Comparison of ENCODE assay signal across 25 cellular contexts in genomic region chr11:425301-425700, GRCh38. TPM values are rescaled to one million over a fixed set of nuclear protein-coding genes. Genes with fewer than 3 reads are reported as not detected.
DNase-seq lines count a peak whose midpoint lies in the region; ATAC-seq and TF ChIP-seq lines count a peak whose summit lies in the region.
"Had no signal": no experiment of that assay in that cellular context is flagged by ENCODE, and none has a peak within 500 bp of the region (broad histone marks: within the 10 kb centered on the region; RNA-seq: fewer than 3 reads in every experiment).

No MANE protein-coding gene starts in this region.

- POLR2A ChIA-PET in activated CD4-positive, alpha-beta T cell treated with anti-CD3 and anti-CD28 coated beads, Interleukin-2, amount 10 ng/mL, durations not matched to agents 7 days and 5 days (lab: Charles Lee): no interaction called here
- POLR2A ChIA-PET in Panc1 (lab: Charles Lee): no interaction called here

- no peak for TF ChIP-seq POLR2A in transverse colon (IDR thresholded peaks at IDR 0.05)

- no peak overlapping the region for H3K9ac ChIP-seq in endodermal cell (ENCODE audit: extremely low read depth, low read length, poor library complexity, severe bottlenecking)
- H3K9ac ChIP-seq: BLaER1 had no signal

- peaks cover 17% of the 10 kb centered on the region for H3K36me3 Mint-ChIP-seq in activated CD4-positive, alpha-beta T cell treated with anti-CD3 and anti-CD28 coated beads, Interleukin-2, amount 10 ng/mL, durations not matched to agents 7 days and 5 days (ENCODE audit: low read depth)
- H3K36me3 Mint-ChIP-seq in endodermal cell (ENCODE audit: low read depth): peaks cover 4% of the 10 kb centered on the region
- H3K36me3 Mint-ChIP-seq: CD14-positive monocyte had no signal

- H3K36me3 ChIP-seq in Panc1 (ENCODE audit: control insufficient read depth, insufficient read depth, low read length) (no peaks in the 10 kb centered on the region), endodermal cell (ENCODE audit: control insufficient read depth, insufficient read depth, low read length) (no peaks in the 10 kb centered on the region), transverse colon (no peaks in the 10 kb centered on the region)
- H3K36me3 ChIP-seq: BE2C had no signal

- H3K27me3 ChIP-seq in Panc1 (ENCODE audit: control insufficient read depth, insufficient read depth, low read length): no peaks in the 10 kb centered on the region
- peaks cover 10% of the 10 kb centered on the region for H3K27me3 ChIP-seq in endodermal cell (ENCODE audit: control insufficient read depth, insufficient read depth, low read length, poor library complexity, severe bottlenecking)
- H3K27me3 ChIP-seq in transverse colon: peaks cover 9% of the 10 kb centered on the region
- H3K27me3 ChIP-seq: BLaER1 had no signal

- H3K9me3 ChIP-seq in Panc1 (ENCODE audit: control insufficient read depth, insufficient read depth, low read depth, low read length) (no peaks in the 10 kb centered on the region), endodermal cell (ENCODE audit: control insufficient read depth, low read length) (no peaks in the 10 kb centered on the region), transverse colon (no peaks in the 10 kb centered on the region)
- H3K9me3 ChIP-seq: BE2C, BLaER1 had no signal

- no peak for TF ChIP-seq EP300 in transverse colon (IDR thresholded peaks at IDR 0.05; ENCODE audit: low read depth)

- intact Hi-C loops in Panc1 (cut with micrococcal nuclease; ENCODE audit: unreplicated experiment): no loop called here
- intact Hi-C loops in transverse colon (cut with DNase I; ENCODE audit: low total_unique reads): no loop called here

- H3K4me1 ChIP-seq in Panc1 (ENCODE audit: control insufficient read depth, insufficient read depth, low read length): peaks cover 4% of the 10 kb centered on the region; the same call in 1 of the 2 replicates
- no peaks in the 10 kb centered on the region for H3K4me1 ChIP-seq in endodermal cell (ENCODE audit: control insufficient read depth, insufficient read depth, low read length)
- H3K4me1 ChIP-seq in transverse colon: no peaks in the 10 kb centered on the region
- H3K4me1 ChIP-seq: BE2C, BLaER1 had no signal

- ATAC-seq in Panc1: no peak

- no peaks in the 10 kb centered on the region for H3K27me3 Mint-ChIP-seq in activated CD4-positive, alpha-beta T cell treated with anti-CD3 and anti-CD28 coated beads, Interleukin-2, amount 10 ng/mL, durations not matched to agents 7 days and 5 days
- peaks cover 31% of the 10 kb centered on the region for H3K27me3 Mint-ChIP-seq in endodermal cell (ENCODE audit: insufficient read depth)
- H3K27me3 Mint-ChIP-seq: CD4-positive, alpha-beta memory T cell; CD4-positive, CD25-positive, alpha-beta regulatory T cell; CD8-positive, alpha-beta memory T cell had no signal

- in situ Hi-C loops in Panc1 (cut with HindIII; ENCODE audit: low pct_unique_long_range_greater_than_20kb, low sequenced_read_pairs): no loop called here
- in situ Hi-C loops in transverse colon (cut with MboI; ENCODE audit: low pct_ligation_motif_present in 1 of 4, low pct_unique_long_range_greater_than_20kb in 1 of 4, low sequenced_read_pairs in 3 of 4): no loop called here

- no peak overlapping the region for H3K27ac ChIP-seq in Panc1 (ENCODE audit: low read length)
- H3K27ac ChIP-seq in endodermal cell (ENCODE audit: low read depth, low read length): no peak overlapping the region
- no peak overlapping the region for H3K27ac ChIP-seq in transverse colon
- H3K27ac ChIP-seq: BLaER1 had no signal

- no peak overlapping the region for H3K4me3 Mint-ChIP-seq in activated CD4-positive, alpha-beta T cell treated with anti-CD3 and anti-CD28 coated beads, Interleukin-2, amount 10 ng/mL, durations not matched to agents 7 days and 5 days
- no peak overlapping the region for H3K4me3 Mint-ChIP-seq in endodermal cell
- H3K4me3 Mint-ChIP-seq: CD4-positive, alpha-beta memory T cell; CD8-positive, alpha-beta memory T cell had no signal

- H3K27ac Mint-ChIP-seq in activated CD4-positive, alpha-beta T cell treated with anti-CD3 and anti-CD28 coated beads, Interleukin-2, amount 10 ng/mL, durations not matched to agents 7 days and 5 days: peak overlapping the region; percentile 12
- H3K27ac Mint-ChIP-seq in endodermal cell: no peak overlapping the region
- H3K27ac Mint-ChIP-seq: CD14-positive monocyte had no signal

- DNase-seq in activated CD4-positive, alpha-beta T cell treated with anti-CD3 and anti-CD28 coated beads, Interleukin-2, amount 10 ng/mL, durations not matched to agents 7 days and 5 days: no peak
- no peak for DNase-seq in activated CD4-positive, alpha-beta T cell treated with anti-CD3 and anti-CD28 coated beads for 48 hours
- DNase-seq in Panc1 (ENCODE audit: low read depth, low spot score): no peak
- peak; percentile 2 for DNase-seq in endodermal cell
- no peak for DNase-seq in NCI-H2081 treated with DMSO at 0.1 percent for 48 hours (lab: John Stamatoyannopoulos, UW)
- no peak for DNase-seq in activated naive CD4-positive, alpha-beta T cell treated with anti-CD3 and anti-CD28 coated beads, Interleukin-2, amount 50 U/mL, for 16 hours
- no peak for DNase-seq in transverse colon
- DNase-seq: 8988T; ACHN; BE2C; C1 segment of cervical spinal cord; CD4-positive, CD25-positive, alpha-beta regulatory T cell; COR-L47; DMS 273 treated with DMSO at 0.1 percent for 48 hours; DMS153; DMS53; DMS79; DND-41; EL; GF-D8 had no signal

- TF ChIP-seq CTCF in Panc1 (IDR thresholded peaks at IDR 0.05) (no peak), endodermal cell (conservative IDR thresholded peaks at IDR 0.05) (no peak), transverse colon (IDR thresholded peaks at IDR 0.05) (no peak)

- no peaks in the 10 kb centered on the region for H3K9me3 Mint-ChIP-seq in activated CD4-positive, alpha-beta T cell treated with anti-CD3 and anti-CD28 coated beads, Interleukin-2, amount 10 ng/mL, durations not matched to agents 7 days and 5 days
- H3K9me3 Mint-ChIP-seq in endodermal cell: peaks cover 6% of the 10 kb centered on the region
- H3K9me3 Mint-ChIP-seq: CD4-positive, alpha-beta memory T cell; CD8-positive, alpha-beta memory T cell had no signal

- CTCF ChIA-PET in activated CD4-positive, alpha-beta T cell treated with anti-CD3 and anti-CD28 coated beads, Interleukin-2, amount 10 ng/mL, durations not matched to agents 7 days and 5 days (lab: Charles Lee): no interaction called here
- CTCF ChIA-PET in Panc1 (lab: Charles Lee): no interaction called here

- H3K4me3 ChIP-seq in Panc1 (ENCODE audit: low read depth in 2 of 2, low read length in 2 of 2): no peak overlapping the region
- H3K4me3 ChIP-seq in endodermal cell (ENCODE audit: low read length): no peak overlapping the region
- no peak overlapping the region for H3K4me3 ChIP-seq in transverse colon
- H3K4me3 ChIP-seq: BLaER1 had no signal

- 91 to 100% methylated on average over 1 to 4 of the region's 4 CpGs for WGBS in endodermal cell (ENCODE audit: insufficient coverage in 1 of 2, insufficient read length in 1 of 2), 2 experiments
- 59 to 86% methylated on average over 4 of the region's 4 CpGs for WGBS in transverse colon (ENCODE audit: low coverage in 1 of 2), 2 donors

- no peaks in the 10 kb centered on the region for H3K4me1 Mint-ChIP-seq in activated CD4-positive, alpha-beta T cell treated with anti-CD3 and anti-CD28 coated beads, Interleukin-2, amount 10 ng/mL, durations not matched to agents 7 days and 5 days
- peaks cover 8% of the 10 kb centered on the region for H3K4me1 Mint-ChIP-seq in endodermal cell
- H3K4me1 Mint-ChIP-seq: CD14-positive monocyte had no signal

- BruUV-seq in Panc1 (replicated peaks; lab: Mats Ljungman, UMichigan): TSS peak; percentile 64

RNA-seq across cellular contexts. Expression of gene SIGIRR, which starts 10.5 kb away (rescaled TPM):
- total RNA-seq in activated CD4-positive, alpha-beta T cell treated with anti-CD3 and anti-CD28 coated beads, Interleukin-2, amount 10 ng/mL, durations not matched to agents 7 days and 5 days: 100 to 1,000 TPM; 226 to 255 TPM
- total RNA-seq in Panc1 (2021; ENCODE audit: unreplicated experiment): 183 TPM
- polyA plus RNA-seq in Panc1 (2012; ENCODE audit: insufficient read length): 313 TPM
- total RNA-seq in endodermal cell: 10 to 100 TPM; 63.3 to 67.4 TPM
- 18.6 TPM for polyA plus RNA-seq in endodermal cell (2013, experiment 1 of 2)
- 14.9 TPM for polyA plus RNA-seq in endodermal cell (2013, experiment 2 of 2)
- 100 to 1,000 TPM; 107 to 344 (median 148) TPM for total RNA-seq in transverse colon

RNA-seq across cellular contexts. Expression of gene ANO9, which starts 16.5 kb away (rescaled TPM):
- total RNA-seq in activated CD4-positive, alpha-beta T cell treated with anti-CD3 and anti-CD28 coated beads, Interleukin-2, amount 10 ng/mL, durations not matched to agents 7 days and 5 days: 10 to 100 TPM; 88.2 to 94.2 TPM
- total RNA-seq in Panc1 (2021; ENCODE audit: unreplicated experiment) (61.4 TPM), endodermal cell (10 to 100 TPM; 16.8 to 17.8 TPM), transverse colon (100 to 1,000 TPM; 117 to 490 (median 296) TPM)
- polyA plus RNA-seq in Panc1 (2012; ENCODE audit: insufficient read length): 56.7 TPM
- polyA plus RNA-seq in endodermal cell (2013, experiment 1 of 2): 1.2 TPM
- 0.50 TPM for polyA plus RNA-seq in endodermal cell (2013, experiment 2 of 2)
- total RNA-seq: A673 had no signal

RNA-seq across cellular contexts. Expression of gene PTDSS2, which starts 24.8 kb away (rescaled TPM):
- total RNA-seq in activated CD4-positive, alpha-beta T cell treated with anti-CD3 and anti-CD28 coated beads, Interleukin-2, amount 10 ng/mL, durations not matched to agents 7 days and 5 days: 10 to 100 TPM; 22.7 to 25.2 TPM
- total RNA-seq in Panc1 (2021; ENCODE audit: unreplicated experiment) (103 TPM), endodermal cell (10 to 100 TPM; 55.2 to 56.1 TPM), transverse colon (100 to 1,000 TPM in 2 of 4 donors, 10 to 100 TPM in 2; 28.5 to 264 (median 76.0) TPM)
- polyA plus RNA-seq in Panc1 (2012; ENCODE audit: insufficient read length): 165 TPM
- polyA plus RNA-seq in endodermal cell (2013, experiment 1 of 2): 37.5 TPM
- polyA plus RNA-seq in endodermal cell (2013, experiment 2 of 2): 32.8 TPM

RNA-seq across cellular contexts. Expression of gene PKP3, which starts 31.3 kb away (rescaled TPM):
- not detected for total RNA-seq in activated CD4-positive, alpha-beta T cell treated with anti-CD3 and anti-CD28 coated beads, Interleukin-2, amount 10 ng/mL, durations not matched to agents 7 days and 5 days
- total RNA-seq in Panc1 (2021; ENCODE audit: unreplicated experiment): 36.8 TPM
- polyA plus RNA-seq in Panc1 (2012; ENCODE audit: insufficient read length): 38.8 TPM
- total RNA-seq in endodermal cell: 10 to 100 TPM; 35.4 to 44.8 TPM
- polyA plus RNA-seq in endodermal cell (2013, experiment 1 of 2): 1.2 TPM
- 0.62 TPM for polyA plus RNA-seq in endodermal cell (2013, experiment 2 of 2)
- 100 to 1,000 TPM; 159 to 359 (median 200) TPM for total RNA-seq in transverse colon
- total RNA-seq: A673; CD4-positive, alpha-beta memory T cell; CD8-positive, alpha-beta memory T cell had no signal
- polyA plus RNA-seq: CD14-positive monocyte had no signal

RNA-seq across cellular contexts. Expression of gene B4GALNT4, which starts 56.0 kb away (rescaled TPM):
- total RNA-seq in activated CD4-positive, alpha-beta T cell treated with anti-CD3 and anti-CD28 coated beads, Interleukin-2, amount 10 ng/mL, durations not matched to agents 7 days and 5 days: 1 to 10 TPM; 1.5 to 1.6 TPM
- total RNA-seq in Panc1 (2021; ENCODE audit: unreplicated experiment) (122 TPM), endodermal cell (100 to 1,000 TPM; 109 to 118 TPM), transverse colon (1 to 10 TPM in 2 of 4 donors, under 1 TPM in 1, not detected in 1; 0.82 to 3.0 (median 1.3) TPM)
- polyA plus RNA-seq in Panc1 (2012; ENCODE audit: insufficient read length): 259 TPM
- polyA plus RNA-seq in endodermal cell (2013, experiment 1 of 2): 126 TPM
- polyA plus RNA-seq in endodermal cell (2013, experiment 2 of 2): 105 TPM
- polyA plus RNA-seq: CD14-positive monocyte; CD4-positive, alpha-beta memory T cell; CD4-positive, CD25-positive, alpha-beta regulatory T cell had no signal
